19 cellular contexts compared by ENCODE assay signal in genomic region chr11:27681664-27682063, GRCh38. TPM values are rescaled to one million over a fixed set of nuclear protein-coding genes. Genes with fewer than 3 reads are reported as not detected.
"Had no signal": no experiment of that assay in that cellular context is flagged by ENCODE, and none has a peak within 500 bp of the region (broad histone marks: within the 10 kb centered on the region; RNA-seq: fewer than 3 reads in every experiment).

No MANE protein-coding gene starts in this region.

- H3K9me3 ChIP-seq: esophagus muscularis mucosa, gastroesophageal sphincter, left lung, lower lobe of right lung, mucosa of descending colon had no signal

- H3K27ac Mint-ChIP-seq: immature natural killer cell, mesothelial cell of epicardium, naive B cell had no signal

- H3K79me2 ChIP-seq: hepatocyte had no signal

- H3K4me3 ChIP-seq: coronary artery, dorsolateral prefrontal cortex, esophagus muscularis mucosa, gastroesophageal sphincter, heart left ventricle, hepatocyte, left lung, lower lobe of right lung, mucosa of descending colon had no signal

- H3K4me1 ChIP-seq: esophagus muscularis mucosa, foreskin keratinocyte, gastroesophageal sphincter, left lung, lower lobe of right lung had no signal

- H3K4me1 Mint-ChIP-seq: immature natural killer cell, mesothelial cell of epicardium, naive B cell had no signal

- H3K4me2 ChIP-seq: hepatocyte had no signal

- ATAC-seq: foreskin keratinocyte, gastroesophageal sphincter, left lung, lower lobe of right lung, mucosa of descending colon had no signal

- H3K27me3 ChIP-seq: dorsolateral prefrontal cortex, esophagus muscularis mucosa, foreskin keratinocyte, gastroesophageal sphincter, heart left ventricle, hepatocyte, left lung had no signal

- H3K27ac ChIP-seq: coronary artery, dorsolateral prefrontal cortex, esophagus muscularis mucosa, foreskin keratinocyte, gastroesophageal sphincter, hepatocyte, left lung, lower lobe of right lung had no signal

- H2AFZ ChIP-seq: hepatocyte had no signal

- H3K27me3 Mint-ChIP-seq: naive B cell had no signal

- H3K36me3 ChIP-seq: esophagus muscularis mucosa, gastroesophageal sphincter, heart left ventricle, left lung, lower lobe of right lung had no signal

- H3K36me3 Mint-ChIP-seq: immature natural killer cell, naive B cell had no signal

- H3K4me3 Mint-ChIP-seq: immature natural killer cell, mesothelial cell of epicardium, naive B cell had no signal

- DNase-seq: dermis blood vessel endothelial cell; dorsolateral prefrontal cortex; effector CD4-positive, alpha-beta T cell; effector memory CD4-positive, alpha-beta T cell; foreskin keratinocyte; heart left ventricle; hypothalamus; immature natural killer cell; left cardiac atrium; left lung; lower lobe of right lung; mesenchymal stem cell; mucosa of descending colon; naive B cell had no signal

RNA-seq across cellular contexts. Expression of gene BDNF, which starts 18.6 kb away (rescaled TPM):
- polyA plus RNA-seq: immature natural killer cell had no signal
